1 cellular context compared by ENCODE assay signal in genomic region chr5:114898602-114899001, GRCh38.
TF ChIP-seq lines count a peak whose summit lies in the region.

No MANE protein-coding gene starts in this region.

TF ChIP-seq in GM23338, 12 proteins besides CTCF, POLR2A, EP300 and RAD21 (continued from another document):
- TF ChIP-seq ZNF462 (CRISPR knock-in tag; IDR thresholded peaks at IDR 0.05) (no peak), ZNF114 (CRISPR knock-in tag; IDR thresholded peaks at IDR 0.05) (no peak), ETS1 (IDR thresholded peaks at IDR 0.05) (no peak), JUNB (IDR thresholded peaks at IDR 0.05; ENCODE audit: unreplicated experiment) (no peak)
